Comparison of ENCODE assay signal across 34 cellular contexts in the genomic region with DNA sequence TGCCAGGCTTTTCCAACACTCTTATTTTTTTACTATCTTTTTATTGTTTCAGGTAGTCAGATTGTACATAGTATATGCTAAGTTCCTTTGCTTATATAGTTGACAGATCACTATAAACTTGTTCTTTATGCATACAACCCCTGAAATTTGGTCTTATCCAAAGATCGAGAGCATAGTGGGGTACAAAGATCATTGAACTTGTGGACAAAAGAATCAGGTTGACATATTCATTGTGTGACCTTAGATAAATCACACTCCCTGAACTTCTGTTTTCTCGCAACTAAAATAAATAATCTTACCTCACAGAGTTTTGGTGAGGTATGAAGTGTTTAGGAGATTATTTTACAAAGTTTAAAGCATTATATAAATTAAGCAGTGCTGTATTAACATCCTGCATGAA.
"Had no signal": no experiment of that assay in that cellular context is flagged by ENCODE, and none has a peak within 500 bp of the region (broad histone marks: within the 10 kb centered on the region; RNA-seq: fewer than 3 reads in every experiment).

No MANE protein-coding gene starts in this region.

- ATAC-seq: activated naive CD4-positive, alpha-beta T cell treated with anti-CD3 and anti-CD28 coated beads, Interleukin-2, amount 50 U/mL, for 72 hours; activated naive CD8-positive, alpha-beta T cell treated with anti-CD3 and anti-CD28 coated beads, Interleukin-2, amount 50 U/mL, for 24 hours; activated T-cell treated with anti-CD3 and anti-CD28 coated beads, Interleukin-2, amount 50 U/mL, for 4 hours; activated T-cell treated with anti-CD3 and anti-CD28 coated beads, Interleukin-2, amount 50 U/mL, for 72 hours; activated T-helper 17 cell treated with anti-CD3 and anti-CD28 coated beads, Interleukin-2, amount 50 U/mL, for 72 hours; body of pancreas had no signal

- H3K4me1 ChIP-seq: ascending aorta, breast epithelium had no signal

- H3K27ac ChIP-seq: adrenal gland, ascending aorta, body of pancreas, brain microvascular endothelial cell, breast epithelium, cardiac muscle cell had no signal

- H3K4me3 ChIP-seq: adrenal gland, ascending aorta, body of pancreas, breast epithelium, cardiac muscle cell had no signal

- FAIRE-seq: astrocyte, bronchial epithelial cell had no signal

- H3K27me3 ChIP-seq: adrenal gland, ascending aorta, body of pancreas, brain microvascular endothelial cell, breast epithelium, cardiac muscle cell had no signal

- H3K36me3 ChIP-seq: adrenal gland, ascending aorta, brain microvascular endothelial cell, breast epithelium, cardiac muscle cell had no signal

- H3K9me3 ChIP-seq: adrenal gland, ascending aorta, body of pancreas, breast epithelium had no signal

- DNase-seq: activated effector memory CD4-positive, alpha-beta T cell treated with anti-CD3 and anti-CD28 coated beads, Interleukin-2, amount 50 U/mL, for 16 hours; activated effector memory CD4-positive, alpha-beta T cell treated with Interleukin-2 at 50 U/mL for 16 hours; activated gamma-delta T cell; activated gamma-delta T cell treated with Interleukin-2 at 50 U/mL for 16 hours; activated naive CD4-positive, alpha-beta T cell; activated naive CD4-positive, alpha-beta T cell treated with anti-CD3 and anti-CD28 coated beads for 36 hours; activated naive CD4-positive, alpha-beta T cell treated with anti-CD3 and anti-CD28 coated beads, Interleukin-2, amount 10 ng/mL, durations not matched to agents 7 days and 5 days; activated naive CD4-positive, alpha-beta T cell treated with anti-CD3 and anti-CD28 coated beads, Interleukin-2, amount 50 U/mL, for 16 hours; activated naive CD4-positive, alpha-beta T cell treated with Interleukin-2 at 50 U/mL for 16 hours; activated naive CD8-positive, alpha-beta T cell treated with anti-CD3 and anti-CD28 coated beads for 36 hours; activated naive CD8-positive, alpha-beta T cell treated with anti-CD3 and anti-CD28 coated beads, Interleukin-2, amount 10 ng/mL, durations not matched to agents 7 days and 5 days; activated naive CD8-positive, alpha-beta T cell treated with anti-CD3 and anti-CD28 coated beads, Interleukin-2, amount 50 U/mL, for 24 hours; activated T-cell treated with anti-CD3 and anti-CD28 coated beads, Interleukin-2, amount 50 U/mL, for 1 hour; activated T-cell treated with anti-CD3 and anti-CD28 coated beads, Interleukin-2, amount 50 U/mL, for 24 hours; activated T-cell treated with anti-CD3 and anti-CD28 coated beads, Interleukin-2, amount 50 U/mL, for 4 hours; activated T-cell treated with anti-CD3 and anti-CD28 coated beads, Interleukin-2, amount 50 U/mL, for 48 hours; activated T-cell treated with anti-CD3 and anti-CD28 coated beads, Interleukin-2, amount 50 U/mL, for 72 hours; adrenal gland; amniotic stem cell; amygdala; anterior cingulate cortex; aorta; body of pancreas; brain microvascular endothelial cell; caudate nucleus; central memory CD4-positive, alpha-beta T cell; cerebellar nuclear complex had no signal
